1 cellular context compared by ENCODE assay signal in the genomic region with DNA sequence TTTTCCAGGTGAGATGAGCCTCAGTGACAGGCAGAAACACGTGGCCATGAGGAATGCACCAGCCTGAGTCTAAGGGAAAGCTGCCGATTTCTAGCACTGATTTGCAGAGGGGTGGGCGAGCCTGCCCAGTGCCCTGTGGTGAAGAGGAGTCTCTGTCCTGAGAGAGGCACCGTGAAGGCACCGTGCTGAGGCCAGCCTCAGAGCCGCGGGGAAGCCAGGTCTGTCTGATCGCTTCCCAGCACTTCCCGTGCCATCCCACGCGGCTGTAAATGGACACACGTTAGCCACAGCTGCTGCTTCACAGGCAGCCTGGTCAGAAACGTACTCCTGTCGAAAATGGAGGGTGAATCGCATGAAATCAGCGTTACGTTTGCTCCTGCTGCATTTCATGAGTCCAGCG.
TF ChIP-seq lines count a peak whose summit lies in the region.

No MANE protein-coding gene starts in this region.

TF ChIP-seq in SK-N-SH treated with all-trans-retinoic acid at 6 μM for 48 hours, 23 proteins besides CTCF, POLR2A, EP300 and RAD21 (continued from another document):
- TF ChIP-seq OSR1 (CRISPR knock-in tag; IDR thresholded peaks at IDR 0.05) (no peak), ZFP3 (CRISPR knock-in tag; IDR thresholded peaks at IDR 0.05) (no peak), PPARA (CRISPR knock-in tag; IDR thresholded peaks at IDR 0.05; ENCODE audit: borderline replicate concordance) (no peak), TCF4 (CRISPR knock-in tag; IDR thresholded peaks at IDR 0.05; ENCODE audit: borderline replicate concordance) (no peak)
TF ChIP-seq in SK-N-SH treated with all-trans-retinoic acid at 6 μM for 48 hours: peak in this region for 0.
